12 cellular contexts compared by ENCODE assay signal in genomic region chr7:141702892-141703291, GRCh38. TPM values are rescaled to one million over a fixed set of nuclear protein-coding genes. Genes with fewer than 3 reads are reported as not detected.
A peak's percentile ranks its signal among the peaks of the same experiment; 100 is the strongest.
DNase-seq lines count a peak whose midpoint lies in the region; ATAC-seq and TF ChIP-seq lines count a peak whose summit lies in the region.
"Had no signal": no experiment of that assay in that cellular context is flagged by ENCODE, and none has a peak within 500 bp of the region (broad histone marks: within the 10 kb centered on the region; RNA-seq: fewer than 3 reads in every experiment).

No MANE protein-coding gene starts in this region.

- H3K4me1 ChIP-seq in Loucy (ENCODE audit: insufficient read depth, low read length, poor library complexity, severe bottlenecking) (peaks cover 32% of the 10 kb centered on the region), sigmoid colon (peaks cover 0 to 20% (median 19%) of the 10 kb centered on the region in 4 donors)

- no peak for ATAC-seq in GM18519 (IDR thresholded peaks at IDR 0.05; ENCODE audit: low FRiP score, unreplicated experiment)

- H3K27ac ChIP-seq in sigmoid colon, result peak overlapping the region in 1 of 4 donors; percentile 81

- H3K4me1 Mint-ChIP-seq in activated CD4-positive, alpha-beta T cell treated with anti-CD3 and anti-CD28 coated beads, Interleukin-2, amount 10 ng/mL, durations not matched to agents 7 days and 5 days, result peaks cover 31% of the 10 kb centered on the region

- POLR2A ChIA-PET in activated CD4-positive, alpha-beta T cell treated with anti-CD3 and anti-CD28 coated beads, Interleukin-2, amount 10 ng/mL, durations not matched to agents 7 days and 5 days (lab: Charles Lee), result interaction anchor here (0.7 kb wide), 1 partner anchor 35 kb away, joined by 3 read pairs; the partner anchor contains the start of gene SSBP1

- H3F3A ChIP-seq in Loucy (ENCODE audit: low read depth), result no peaks in the 10 kb centered on the region

- H3K9me2 ChIP-seq in Loucy (replicated peaks; ENCODE audit: low read depth, low read length), result no peaks in the 10 kb centered on the region

- H2AFZ ChIP-seq in Loucy (ENCODE audit: low read length), result no peak overlapping the region

- no peaks in the 10 kb centered on the region for H3K36me3 ChIP-seq in Loucy (ENCODE audit: insufficient read depth, low read length)
- H3K36me3 ChIP-seq in sigmoid colon, result no peaks in the 10 kb centered on the region
- H3K36me3 ChIP-seq: Peyer's patch had no signal

- H3K9me3 Mint-ChIP-seq in activated CD4-positive, alpha-beta T cell treated with anti-CD3 and anti-CD28 coated beads, Interleukin-2, amount 10 ng/mL, durations not matched to agents 7 days and 5 days, result no peaks in the 10 kb centered on the region

- peak overlapping the region; percentile 83 for H3K4me2 ChIP-seq in Loucy (ENCODE audit: low read depth, low read length, poor library complexity, severe bottlenecking)

- H3K27me3 Mint-ChIP-seq in activated CD4-positive, alpha-beta T cell treated with anti-CD3 and anti-CD28 coated beads, Interleukin-2, amount 10 ng/mL, durations not matched to agents 7 days and 5 days, result peaks cover 9% of the 10 kb centered on the region

- no peak for DNase-seq in activated CD4-positive, alpha-beta T cell treated with anti-CD3 and anti-CD28 coated beads, Interleukin-2, amount 10 ng/mL, durations not matched to agents 7 days and 5 days
- no peak for DNase-seq in activated CD4-positive, alpha-beta T cell treated with anti-CD3 and anti-CD28 coated beads, Interleukin-2, amount 50 U/mL, for 4 hours
- DNase-seq in epithelial cell of esophagus (ENCODE audit: low read depth) (no peak), sigmoid colon (no peak), NK-92 (lab: John Stamatoyannopoulos, UW; ENCODE audit: unreplicated experiment) (no peak), DMS114 treated with DMSO at 0.1 percent for 48 hours (lab: John Stamatoyannopoulos, UW; ENCODE audit: unreplicated experiment) (no peak)
- DNase-seq: ACHN had no signal

- 27 to 67% methylated on average over 4 of the region's 4 CpGs for WGBS in sigmoid colon, 2 donors

- H3K9ac ChIP-seq in Loucy (ENCODE audit: low read depth, low read length, poor library complexity, severe bottlenecking), result no peak overlapping the region

- no peak overlapping the region for H3K4me3 ChIP-seq in Loucy (ENCODE audit: low read length, poor library complexity, severe bottlenecking)
- peak overlapping the region; percentile 58 for H3K4me3 ChIP-seq in epithelial cell of esophagus (ENCODE audit: low read length)
- peak overlapping the region; percentile 59 to 99 (median 84) for H3K4me3 ChIP-seq in sigmoid colon

- no peak overlapping the region for H3K27ac Mint-ChIP-seq in activated CD4-positive, alpha-beta T cell treated with anti-CD3 and anti-CD28 coated beads, Interleukin-2, amount 10 ng/mL, durations not matched to agents 7 days and 5 days

- TF ChIP-seq CTCF in Loucy (conservative IDR thresholded peaks at IDR 0.05; ENCODE audit: low read length), result no peak
- TF ChIP-seq CTCF in epithelial cell of esophagus (IDR thresholded peaks at IDR 0.05; ENCODE audit: insufficient read depth, low read depth, low read length, missing control alignments), result no peak
- no peak for TF ChIP-seq CTCF in sigmoid colon (IDR thresholded peaks at IDR 0.05)

- peaks cover 26% of the 10 kb centered on the region; the same call in 1 of the 2 replicates for H3K79me2 ChIP-seq in Loucy (ENCODE audit: insufficient read depth, low read length)

- H3K27me3 ChIP-seq in Loucy (ENCODE audit: insufficient read depth, low read length, poor library complexity, severe bottlenecking) (no peaks in the 10 kb centered on the region), sigmoid colon (no peaks in the 10 kb centered on the region)
- H3K27me3 ChIP-seq: Peyer's patch had no signal

- peaks cover 9% of the 10 kb centered on the region for H4K20me1 ChIP-seq in Loucy (ENCODE audit: insufficient read depth, low read length, poor library complexity, severe bottlenecking)

- intact Hi-C loops in sigmoid colon (cut with DNase I), result loop anchor here (5.0 kb wide), 1 partner anchor 46 kb away; no protein-coding TSS in a partner anchor

- no peaks in the 10 kb centered on the region for H3K9me3 ChIP-seq in Loucy (ENCODE audit: insufficient read depth, low read depth, low read length)
- H3K9me3 ChIP-seq in sigmoid colon, result no peaks in the 10 kb centered on the region
- H3K9me3 ChIP-seq: Peyer's patch had no signal

- no peak for TF ChIP-seq EP300 in sigmoid colon (IDR thresholded peaks at IDR 0.05)

- peak overlapping the region; percentile 68 for H3K4me3 Mint-ChIP-seq in activated CD4-positive, alpha-beta T cell treated with anti-CD3 and anti-CD28 coated beads, Interleukin-2, amount 10 ng/mL, durations not matched to agents 7 days and 5 days

- no peak for TF ChIP-seq POLR2A in sigmoid colon (IDR thresholded peaks at IDR 0.05)

- CTCF ChIA-PET in activated CD4-positive, alpha-beta T cell treated with anti-CD3 and anti-CD28 coated beads, Interleukin-2, amount 10 ng/mL, durations not matched to agents 7 days and 5 days (lab: Charles Lee), result interaction anchor here (0.6 to 4.2 kb wide), 3 partner anchors 32 to 65 kb away, joined by 3 to 17 read pairs (median 5); partner anchors contain the start of gene SSBP1

- H3K36me3 Mint-ChIP-seq in activated CD4-positive, alpha-beta T cell treated with anti-CD3 and anti-CD28 coated beads, Interleukin-2, amount 10 ng/mL, durations not matched to agents 7 days and 5 days (ENCODE audit: low read depth), result peaks cover 1% of the 10 kb centered on the region

RNA-seq across cellular contexts. Expression of gene DENND11, which starts 0.9 kb away (rescaled TPM):
- total RNA-seq in activated CD4-positive, alpha-beta T cell treated with anti-CD3 and anti-CD28 coated beads, Interleukin-2, amount 10 ng/mL, durations not matched to agents 7 days and 5 days, result 10 to 100 TPM; 24.0 to 28.9 TPM
- total RNA-seq in sigmoid colon, result 10 to 100 TPM; 14.3 to 17.1 (median 15.6) TPM
- polyA plus RNA-seq in sigmoid colon, result 10 to 100 TPM in 2 of 3 donors, 1 to 10 TPM in 1; 6.0 to 13.4 (median 11.1) TPM

RNA-seq across cellular contexts. Expression of gene WEE2, which starts 5.3 kb away (rescaled TPM):
- total RNA-seq in activated CD4-positive, alpha-beta T cell treated with anti-CD3 and anti-CD28 coated beads, Interleukin-2, amount 10 ng/mL, durations not matched to agents 7 days and 5 days, result not detected
- total RNA-seq in sigmoid colon, result not detected
- under 1 TPM in 1 of 3 donors, not detected in 2; 0.20 TPM for polyA plus RNA-seq in sigmoid colon
- total RNA-seq: Peyer's patch, posterior vena cava had no signal
- polyA plus RNA-seq: urinary bladder had no signal

RNA-seq across cellular contexts. Expression of gene SSBP1, which starts 35.3 kb away (rescaled TPM):
- 100 to 1,000 TPM; 109 to 127 TPM for total RNA-seq in activated CD4-positive, alpha-beta T cell treated with anti-CD3 and anti-CD28 coated beads, Interleukin-2, amount 10 ng/mL, durations not matched to agents 7 days and 5 days
- total RNA-seq in sigmoid colon, result 100 to 1,000 TPM in 3 of 4 donors, 10 to 100 TPM in 1; 77.0 to 137 (median 121) TPM
- polyA plus RNA-seq in sigmoid colon, result 100 to 1,000 TPM; 174 to 205 (median 190) TPM
